ENCODE assay signal across 8 cellular contexts in the genomic region with DNA sequence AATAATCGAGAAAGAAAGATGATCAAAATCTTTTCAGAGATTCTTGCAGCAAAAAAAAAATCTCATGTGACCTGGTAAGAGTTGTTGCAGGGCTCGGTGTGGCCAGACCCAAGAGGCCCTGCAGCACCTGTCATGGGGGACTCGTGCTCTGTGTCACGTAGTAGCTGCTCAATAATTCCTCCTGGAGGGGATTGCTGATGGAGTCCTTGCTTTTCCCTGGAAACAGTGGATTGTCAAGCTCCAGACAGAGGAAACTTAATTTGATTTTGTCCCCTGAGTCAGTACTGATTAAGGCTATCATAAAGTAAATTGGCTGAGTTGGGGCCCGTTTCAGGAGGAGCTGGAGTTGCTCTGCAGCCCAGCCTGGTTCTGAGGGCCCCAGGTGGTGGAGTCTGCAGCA.
"Had no signal": no experiment of that assay in that cellular context is flagged by ENCODE, and none has a peak within 500 bp of the region (broad histone marks: within the 10 kb centered on the region; RNA-seq: fewer than 3 reads in every experiment).

No MANE protein-coding gene starts in this region.

- H3K27ac Mint-ChIP-seq: HFFc6 had no signal

- H3K36me3 ChIP-seq: HAP-1 had no signal

- H3K4me3 Mint-ChIP-seq: HFFc6 had no signal

- H3K9me3 ChIP-seq: HAP-1 had no signal

- ATAC-seq: HCT116, K562 had no signal

- DNase-seq: GM23248, GOT3, H7, HFFc6, IMR-90 had no signal

- H3K4me3 ChIP-seq: GM23248, HAP-1, K562 had no signal

- H3K4me1 ChIP-seq: HAP-1 had no signal
